In genomic region chr11:64233913-64234839, GRCh38 we compare ENCODE assay signal across 1 cellular context.
TF ChIP-seq lines count a peak whose summit lies in the region.

A gene with protein sequence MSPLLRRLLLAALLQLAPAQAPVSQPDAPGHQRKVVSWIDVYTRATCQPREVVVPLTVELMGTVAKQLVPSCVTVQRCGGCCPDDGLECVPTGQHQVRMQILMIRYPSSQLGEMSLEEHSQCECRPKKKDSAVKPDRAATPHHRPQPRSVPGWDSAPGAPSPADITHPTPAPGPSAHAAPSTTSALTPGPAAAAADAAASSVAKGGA (plus strand): TSS chr11:64234584. CDS start chr11:64234834, 250 bp downstream.

TF ChIP-seq in GM12878, 131 proteins besides CTCF, POLR2A, EP300 and RAD21 (continued from another document):
- TF ChIP-seq, protein P1, sequence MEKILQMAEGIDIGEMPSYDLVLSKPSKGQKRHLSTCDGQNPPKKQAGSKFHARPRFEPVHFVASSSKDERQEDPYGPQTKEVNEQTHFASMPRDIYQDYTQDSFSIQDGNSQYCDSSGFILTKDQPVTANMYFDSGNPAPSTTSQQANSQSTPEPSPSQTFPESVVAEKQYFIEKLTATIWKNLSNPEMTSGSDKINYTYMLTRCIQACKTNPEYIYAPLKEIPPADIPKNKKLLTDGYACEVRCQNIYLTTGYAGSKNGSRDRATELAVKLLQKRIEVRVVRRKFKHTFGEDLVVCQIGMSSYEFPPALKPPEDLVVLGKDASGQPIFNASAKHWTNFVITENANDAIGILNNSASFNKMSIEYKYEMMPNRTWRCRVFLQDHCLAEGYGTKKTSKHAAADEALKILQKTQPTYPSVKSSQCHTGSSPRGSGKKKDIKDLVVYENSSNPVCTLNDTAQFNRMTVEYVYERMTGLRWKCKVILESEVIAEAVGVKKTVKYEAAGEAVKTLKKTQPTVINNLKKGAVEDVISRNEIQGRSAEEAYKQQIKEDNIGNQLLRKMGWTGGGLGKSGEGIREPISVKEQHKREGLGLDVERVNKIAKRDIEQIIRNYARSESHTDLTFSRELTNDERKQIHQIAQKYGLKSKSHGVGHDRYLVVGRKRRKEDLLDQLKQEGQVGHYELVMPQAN (conservative IDR thresholded peaks at IDR 0.05): 0 out of 2 replicates have a peak, but pooled peaks have one; percentile 32
- TF ChIP-seq, protein P2, sequence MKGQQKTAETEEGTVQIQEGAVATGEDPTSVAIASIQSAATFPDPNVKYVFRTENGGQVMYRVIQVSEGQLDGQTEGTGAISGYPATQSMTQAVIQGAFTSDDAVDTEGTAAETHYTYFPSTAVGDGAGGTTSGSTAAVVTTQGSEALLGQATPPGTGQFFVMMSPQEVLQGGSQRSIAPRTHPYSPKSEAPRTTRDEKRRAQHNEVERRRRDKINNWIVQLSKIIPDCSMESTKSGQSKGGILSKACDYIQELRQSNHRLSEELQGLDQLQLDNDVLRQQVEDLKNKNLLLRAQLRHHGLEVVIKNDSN (IDR thresholded peaks at IDR 0.05; ENCODE audit: borderline replicate concordance, extremely low read length, insufficient read depth, low read depth, low read length): peak; percentile 24
- TF ChIP-seq IKZF1 (conservative IDR thresholded peaks at IDR 0.05) (peak; percentile 27; the same call in 1 of the 2 replicates), POLR2AphosphoS2 (IDR thresholded peaks at IDR 0.05; ENCODE audit: low read depth, low read length) (peak; percentile 11; the same call in 1 of the 2 replicates)
TF ChIP-seq in GM12878: peak in this region for 11.
